Comparison of ENCODE assay signal across 11 cellular contexts in genomic region chr1:198986041-198986440, GRCh38.
"Had no signal": no experiment of that assay in that cellular context is flagged by ENCODE, and none has a peak within 500 bp of the region (broad histone marks: within the 10 kb centered on the region; RNA-seq: fewer than 3 reads in every experiment).

No MANE protein-coding gene starts in this region.

- H3K4me1 ChIP-seq: thyroid gland had no signal

- H3K9me3 ChIP-seq: thyroid gland had no signal

- ATAC-seq: activated T-cell treated with anti-CD3 and anti-CD28 coated beads, Interleukin-2, amount 50 U/mL, for 72 hours; naive thymus-derived CD4-positive, alpha-beta T cell; right cardiac atrium; stimulated activated effector memory CD8-positive, alpha-beta T cell treated with anti-CD3 and anti-CD28 coated beads, Interleukin-12 subunit alpha, Interleukin-12 subunit beta, amount 100 ng/mL, for 72 hours had no signal

- H3K27ac ChIP-seq: coronary artery, thyroid gland had no signal

- H3K4me3 ChIP-seq: coronary artery, lung, smooth muscle cell, thyroid gland had no signal

- H3K27me3 ChIP-seq: thyroid gland had no signal

- H3K36me3 ChIP-seq: thyroid gland had no signal

- DNase-seq: activated CD4-positive, alpha-beta memory T cell treated with anti-CD3 and anti-CD28 coated beads for 36 hours; activated T-cell treated with anti-CD3 and anti-CD28 coated beads, Interleukin-2, amount 50 U/mL, for 72 hours; effector CD4-positive, alpha-beta T cell; hippocampal formation; naive thymus-derived CD4-positive, alpha-beta T cell; right cardiac atrium; thyroid gland had no signal

- H3K4me2 ChIP-seq: smooth muscle cell had no signal
